Comparison of ENCODE assay signal across 8 cellular contexts in genomic region chr19:4639531-4640246, GRCh38. TPM values are rescaled to one million over a fixed set of nuclear protein-coding genes. Genes with fewer than 3 reads are reported as not detected.
DNase-seq lines count a peak whose midpoint lies in the region; ATAC-seq and FAIRE-seq lines count a peak whose summit lies in the region.

No MANE protein-coding gene starts in this region.

- H3K27me3 Mint-ChIP-seq in activated T-cell treated with anti-CD3 and anti-CD28 coated beads, Interleukin-2, amount 50 U/mL, for 4 hours (ENCODE audit: low read depth), result no peaks in the 10 kb centered on the region

- H3K4me1 ChIP-seq in right cardiac atrium (ENCODE audit: control insufficient read depth, insufficient read depth, low read length) (no peaks in the 10 kb centered on the region), small intestine (ENCODE audit: control insufficient read depth in 2 of 2, insufficient read depth in 1 of 2, low read depth in 1 of 2, low read length in 1 of 2) (no peaks in the 10 kb centered on the region)

- intact Hi-C loops in right cardiac atrium (cut with DNase I), result loop anchor here (5.0 kb wide), 2 partner anchors 62 to 82 kb away; partner anchors contain the start of gene SEMA6B (in 2 of the 4)

- H3K9me3 ChIP-seq in right cardiac atrium (ENCODE audit: control insufficient read depth, low read length) (no peaks in the 10 kb centered on the region), small intestine (ENCODE audit: control insufficient read depth, low read depth) (no peaks in the 10 kb centered on the region)

- H3K36me3 ChIP-seq in small intestine (ENCODE audit: control insufficient read depth in 2 of 2, insufficient read depth in 2 of 2, low read length in 2 of 2), result no peaks in the 10 kb centered on the region

- H3K27ac ChIP-seq in right cardiac atrium (ENCODE audit: low read length) (peak overlapping the region; percentile 23), small intestine (ENCODE audit: low read depth in 1 of 2, low read length in 1 of 2) (peak overlapping the region; percentile 32 to 74)

- peak overlapping the region; percentile 94 for H3K4me3 Mint-ChIP-seq in activated T-cell treated with anti-CD3 and anti-CD28 coated beads, Interleukin-2, amount 50 U/mL, for 4 hours

- no peak for DNase-seq in activated T-cell treated with anti-CD3 and anti-CD28 coated beads, Interleukin-2, amount 50 U/mL, for 4 hours
- DNase-seq in right cardiac atrium, result peak; percentile 46 to 81 (median 77)
- DNase-seq in small intestine, result peak; percentile 52
- no peak for DNase-seq in H4 (ENCODE audit: low spot score)
- DNase-seq in kidney glomerular epithelial cell (lab: John Stamatoyannopoulos, UW), result no peak
- no peak for DNase-seq in NCI-H187 (lab: John Stamatoyannopoulos, UW)

- peak overlapping the region; percentile 55 for H3K4me3 ChIP-seq in right cardiac atrium (ENCODE audit: low read length)
- peak overlapping the region; percentile 67 to 89 for H3K4me3 ChIP-seq in small intestine (ENCODE audit: low read depth in 1 of 2, low read length in 2 of 2)

- WGBS in right cardiac atrium, result 12% methylated on average over 39 of the region's 39 CpGs
- 2 to 7% (median 7%) methylated on average over 19 to 39 of the region's 39 CpGs for WGBS in small intestine, 3 donors

- H3K9me3 Mint-ChIP-seq in activated T-cell treated with anti-CD3 and anti-CD28 coated beads, Interleukin-2, amount 50 U/mL, for 4 hours, result no peaks in the 10 kb centered on the region

- no peak for FAIRE-seq in small intestine (lab: Jason Lieb, UNC)

- ATAC-seq in GM18907 (IDR thresholded peaks at IDR 0.05; ENCODE audit: unreplicated experiment), result peak; percentile 19
- peak; percentile 9 for ATAC-seq in HG03066 (IDR thresholded peaks at IDR 0.05; ENCODE audit: low read depth, unreplicated experiment)
- ATAC-seq in activated T-cell treated with anti-CD3 and anti-CD28 coated beads, Interleukin-2, amount 50 U/mL, for 4 hours, result peak; percentile 8 to 11
- ATAC-seq in right cardiac atrium, result no peak

- H3K4me1 Mint-ChIP-seq in activated T-cell treated with anti-CD3 and anti-CD28 coated beads, Interleukin-2, amount 50 U/mL, for 4 hours (ENCODE audit: low read depth), result peaks cover 30% of the 10 kb centered on the region

- H3K36me3 Mint-ChIP-seq in activated T-cell treated with anti-CD3 and anti-CD28 coated beads, Interleukin-2, amount 50 U/mL, for 4 hours (ENCODE audit: insufficient read depth), result no peaks in the 10 kb centered on the region

- H3K27me3 ChIP-seq in right cardiac atrium (ENCODE audit: control insufficient read depth, insufficient read depth) (no peaks in the 10 kb centered on the region), small intestine (ENCODE audit: control insufficient read depth in 2 of 2, insufficient read depth in 2 of 2, low read length in 2 of 2) (no peaks in the 10 kb centered on the region)

RNA-seq across cellular contexts. Expression of gene TNFAIP8L1, which starts 0.4 kb away (rescaled TPM):
- 1 to 10 TPM; 3.2 to 4.0 (median 3.9) TPM for total RNA-seq in activated T-cell treated with anti-CD3 and anti-CD28 coated beads, Interleukin-2, amount 50 U/mL, for 4 hours
- total RNA-seq in right cardiac atrium, result 1 to 10 TPM; 2.8 to 5.6 (median 4.6) TPM
- 6.0 TPM for polyA plus RNA-seq in right cardiac atrium
- 10 to 100 TPM in 2 of 3 donors, 1 to 10 TPM in 1; 8.9 to 21.0 (median 11.0) TPM for polyA plus RNA-seq in small intestine
- 2.7 and 2.8 TPM in 2 replicates for total RNA-seq in H4 (2014; rRNA removed; shearing (Covaris generic))

RNA-seq across cellular contexts. Expression of gene MYDGF, which starts 30.5 kb away (rescaled TPM):
- 100 to 1,000 TPM; 129 to 150 (median 134) TPM for total RNA-seq in activated T-cell treated with anti-CD3 and anti-CD28 coated beads, Interleukin-2, amount 50 U/mL, for 4 hours
- total RNA-seq in right cardiac atrium, result 10 to 100 TPM; 21.7 to 47.0 (median 31.5) TPM
- polyA plus RNA-seq in right cardiac atrium (48.2 TPM), small intestine (100 to 1,000 TPM in 1 of 3 donors, 10 to 100 TPM in 2; 45.8 to 220 (median 75.7) TPM)
- total RNA-seq in H4 (2014; rRNA removed; shearing (Covaris generic)), result 165 and 192 TPM in 2 replicates

Comparison
In these comparisons a context has a peak if more than half of its experiments do, and no peak if none do; other contexts are left out.
1. ATAC-seq: peak in GM18907 (single experiment), HG03066 (single experiment) and activated T-cell treated with anti-CD3 and anti-CD28 coated beads, Interleukin-2, amount 50 U/mL, for 4 hours (2 of 2); none in right cardiac atrium (0 of 2).
2. DNase-seq: peak in right cardiac atrium (3 of 3) and small intestine (single experiment); none in activated T-cell treated with anti-CD3 and anti-CD28 coated beads, Interleukin-2, amount 50 U/mL, for 4 hours (single experiment), H4 (single experiment), kidney glomerular epithelial cell (single experiment) and NCI-H187 (0 of 2).